ENCODE assay signal across 21 cellular contexts in genomic region chr3:70889162-70890045, GRCh38.
DNase-seq lines count a peak whose midpoint lies in the region; ATAC-seq and TF ChIP-seq lines count a peak whose summit lies in the region.
"Had no signal": no experiment of that assay in that cellular context is flagged by ENCODE, and none has a peak within 500 bp of the region (broad histone marks: within the 10 kb centered on the region; RNA-seq: fewer than 3 reads in every experiment).

No MANE protein-coding gene starts in this region.

- no peak overlapping the region for H3K27ac ChIP-seq in GM23248
- H3K27ac ChIP-seq: breast epithelium, neural progenitor cell, VCaP had no signal

- H3K4me2 ChIP-seq in GM23248 (ENCODE audit: unreplicated experiment): no peak overlapping the region
- H3K4me2 ChIP-seq: neural progenitor cell had no signal

- H3K9me2 ChIP-seq in GM23248 (ENCODE audit: insufficient read depth): no peaks in the 10 kb centered on the region

- no peaks in the 10 kb centered on the region for H3K9me3 ChIP-seq in GM23248 (ENCODE audit: low read depth)
- H3K9me3 ChIP-seq: breast epithelium, uterus had no signal

- H3F3A ChIP-seq in GM23248 (ENCODE audit: insufficient read depth): no peaks in the 10 kb centered on the region

- DNase-seq in GM23248 (peak; percentile 60), epithelial cell of esophagus (ENCODE audit: low read depth) (peak; percentile 21), iris pigment epithelial cell (ENCODE audit: low read depth) (peak; percentile 71), skeletal muscle cell (ENCODE audit: low read depth) (peak; percentile 27), DMS153 (lab: John Stamatoyannopoulos, UW) (no peak)
- DNase-seq: activated CD4-positive, alpha-beta memory T cell treated with anti-CD3 and anti-CD28 coated beads for 36 hours; CD8-positive, alpha-beta memory T cell; effector CD8-positive, alpha-beta T cell; hippocampal formation; kidney; midbrain; NCI-H187; stimulated activated CD4-positive, alpha-beta T cell treated with anti-CD3 and anti-CD28 coated beads, Interleukin-1b, Interleukin-23, amount 100 ng/mL, for 48 hours; T-helper 1 cell; uterus had no signal

- TF ChIP-seq CTCF in epithelial cell of esophagus (IDR thresholded peaks at IDR 0.05; ENCODE audit: insufficient read depth, low read depth, low read length, missing control alignments): no peak

- H3K79me2 ChIP-seq in GM23248 (ENCODE audit: insufficient read depth): no peaks in the 10 kb centered on the region

- 39 to 41% methylated on average over 8 of the region's 8 CpGs for WGBS in GM23248 (ENCODE audit: low coverage in 1 of 2, low lambda C conversion rate in 2 of 2, missing lambda C conversion rate in 2 of 2), 2 experiments

- no peak for ATAC-seq in GM19351 (IDR thresholded peaks at IDR 0.05; ENCODE audit: unreplicated experiment)
- ATAC-seq in GM18502 (IDR thresholded peaks at IDR 0.05; ENCODE audit: poor library complexity, unreplicated experiment): no peak
- no peak for ATAC-seq in GM21381 (IDR thresholded peaks at IDR 0.05; ENCODE audit: unreplicated experiment)

- no peak overlapping the region for H3K9ac ChIP-seq in GM23248
- H3K9ac ChIP-seq: neural progenitor cell had no signal

- H3K4me1 ChIP-seq in GM23248 (ENCODE audit: insufficient read depth): peaks cover 8% of the 10 kb centered on the region
- H3K4me1 ChIP-seq: breast epithelium, neural progenitor cell, uterus had no signal

- H4K20me1 ChIP-seq in GM23248 (ENCODE audit: insufficient read depth): no peaks in the 10 kb centered on the region

- H3K27me3 ChIP-seq in GM23248 (replicated peaks; ENCODE audit: insufficient read depth): no peaks in the 10 kb centered on the region
- H3K27me3 ChIP-seq: breast epithelium, neural progenitor cell, uterus had no signal

- H3K36me3 ChIP-seq in GM23248 (ENCODE audit: low read depth): no peaks in the 10 kb centered on the region
- H3K36me3 ChIP-seq: breast epithelium, neural progenitor cell, uterus had no signal

- H3K4me3 ChIP-seq in GM23248: no peak overlapping the region
- H3K4me3 ChIP-seq in epithelial cell of esophagus (ENCODE audit: low read length): no peak overlapping the region
- H3K4me3 ChIP-seq in skeletal muscle cell (ENCODE audit: low read depth, low read length): no peak overlapping the region
- H3K4me3 ChIP-seq: breast epithelium, neural progenitor cell, uterus had no signal

- in situ Hi-C loops in GM23248 (cut with MboI): no loop called here

- peak overlapping the region; percentile 38 for H2AFZ ChIP-seq in GM23248
- H2AFZ ChIP-seq: neural progenitor cell had no signal
